13 cellular contexts compared by ENCODE assay signal in genomic region chr6:83270971-83271714, GRCh38.
A peak's percentile ranks its signal among the peaks of the same experiment; 100 is the strongest.
DNase-seq lines count a peak whose midpoint lies in the region; ATAC-seq and TF ChIP-seq lines count a peak whose summit lies in the region.
"Had no signal": no experiment of that assay in that cellular context is flagged by ENCODE, and none has a peak within 500 bp of the region (broad histone marks: within the 10 kb centered on the region; RNA-seq: fewer than 3 reads in every experiment).

No MANE protein-coding gene starts in this region.

- DNase-seq in AG04449 (ENCODE audit: low read depth, low spot score): peak; percentile 77
- DNase-seq in LoVo (ENCODE audit: low spot score): peak; percentile 25
- peak; percentile 44 for DNase-seq in fibroblast of gingiva (ENCODE audit: low read depth)
- no peak for DNase-seq in MG63
- no peak for DNase-seq in BE2C
- DNase-seq in NCI-H1436 treated with DMSO at 0.1 percent for 48 hours (lab: John Stamatoyannopoulos, UW): no peak
- no peak for DNase-seq in superior temporal gyrus (ENCODE audit: extremely low spot score)
- DNase-seq: CD4-positive, CD25-positive, alpha-beta regulatory T cell; foreskin melanocyte; NCI-H446; stimulated activated CD4-positive, alpha-beta T cell treated with anti-CD3 and anti-CD28 coated beads, Interleukin-1b, Interleukin-23, amount 100 ng/mL, for 48 hours; uterus had no signal

- ATAC-seq in GM19452 (IDR thresholded peaks at IDR 0.05; ENCODE audit: unreplicated experiment): peak; percentile 74

- H3K36me3 ChIP-seq in MG63: no peaks in the 10 kb centered on the region
- H3K36me3 ChIP-seq in BE2C: no peaks in the 10 kb centered on the region
- H3K36me3 ChIP-seq: uterus had no signal

- POLR2A ChIA-PET in AG04449 (lab: Yijun Ruan, JAX): no interaction called here

- H3K9me3 ChIP-seq in MG63 (no peaks in the 10 kb centered on the region), BE2C (no peaks in the 10 kb centered on the region)
- H3K9me3 ChIP-seq: uterus had no signal

- no peak for TF ChIP-seq CTCF in AG04449 (IDR thresholded peaks at IDR 0.05; ENCODE audit: insufficient read depth, low read length, missing control alignments)
- no peak for TF ChIP-seq CTCF in BE2C (IDR thresholded peaks at IDR 0.05; ENCODE audit: low read depth, low read length)

- H3K4me3 ChIP-seq in AG04449 (ENCODE audit: low read depth, low read length): no peak overlapping the region
- H3K4me3 ChIP-seq in MG63: no peak overlapping the region
- no peak overlapping the region for H3K4me3 ChIP-seq in BE2C (ENCODE audit: low read depth, low read length)
- H3K4me3 ChIP-seq: uterus had no signal

- no peaks in the 10 kb centered on the region for H3K27me3 ChIP-seq in MG63
- no peaks in the 10 kb centered on the region for H3K27me3 ChIP-seq in BE2C
- H3K27me3 ChIP-seq: uterus had no signal

- CTCF ChIA-PET in AG04449 (lab: Yijun Ruan, JAX): interaction anchor here (0.7 kb wide), 1 partner anchor 205 kb away, joined by 3 read pairs; the partner anchor contains the start of gene UBE3D

- H3K4me1 ChIP-seq in BE2C: peaks cover 3% of the 10 kb centered on the region
- H3K4me1 ChIP-seq: uterus had no signal

Comparison
In these comparisons a context has a peak if more than half of its experiments do, and no peak if none do; other contexts are left out.
1. DNase-seq: peak in AG04449 (single experiment), LoVo (single experiment) and fibroblast of gingiva (single experiment); none in MG63 (single experiment), BE2C (single experiment), NCI-H1436 treated with DMSO at 0.1 percent for 48 hours (single experiment) and superior temporal gyrus (single experiment).